Comparison of ENCODE assay signal across 8 cellular contexts in genomic region chr6:39865011-39865888, GRCh38.
DNase-seq lines count a peak whose midpoint lies in the region; ATAC-seq and TF ChIP-seq lines count a peak whose summit lies in the region.

No MANE protein-coding gene starts in this region.

- intact Hi-C loops in sigmoid colon (cut with DNase I): no loop called here

- DNase-seq in BJ (ENCODE audit: low read depth) (no peak), HAP-1 (ENCODE audit: low spot score in 2 of 2) (peak; percentile 46 to 90), RPMI8226 (peak; percentile 47), right atrium auricular region (ENCODE audit: low spot score) (peak; percentile 83), sigmoid colon (peak; percentile 84)
- peak; percentile 11 for DNase-seq in activated naive CD8-positive, alpha-beta T cell treated with anti-CD3 and anti-CD28 coated beads, Interleukin-2, amount 50 U/mL, for 16 hours (ENCODE audit: low read depth, low spot score)

- TF ChIP-seq CTCF in BJ (IDR thresholded peaks at IDR 0.05; ENCODE audit: insufficient read depth, low read depth, low read length) (peak; percentile 80), right atrium auricular region (IDR thresholded peaks at IDR 0.05) (peak; percentile 59 to 83), sigmoid colon (IDR thresholded peaks at IDR 0.05) (peak; percentile 22 to 77 (median 58))

- H3K27me3 ChIP-seq in BJ (ENCODE audit: control insufficient read depth, insufficient read depth, low read length): no peaks in the 10 kb centered on the region
- no peaks in the 10 kb centered on the region for H3K27me3 ChIP-seq in HAP-1 (ENCODE audit: low read depth)
- no peaks in the 10 kb centered on the region for H3K27me3 ChIP-seq in right atrium auricular region
- H3K27me3 ChIP-seq in sigmoid colon: no peaks in the 10 kb centered on the region

- ATAC-seq in GM21528 (IDR thresholded peaks at IDR 0.05; ENCODE audit: low FRiP score, unreplicated experiment) (no peak), GM21447 (IDR thresholded peaks at IDR 0.05; ENCODE audit: unreplicated experiment) (no peak)

- CTCF ChIA-PET in BJ (lab: Yijun Ruan, JAX): interaction anchor here (0.6 to 3.3 kb wide), 33 partner anchors 10 to 517 kb away, joined by 3 to 40 read pairs (median 4); no protein-coding TSS in a partner anchor

- H3K36me3 ChIP-seq in BJ (ENCODE audit: control insufficient read depth, insufficient read depth, low read length) (peaks cover 26% of the 10 kb centered on the region), HAP-1 (replicated peaks) (no peaks in the 10 kb centered on the region), right atrium auricular region (no peaks in the 10 kb centered on the region), sigmoid colon (peaks cover 8 to 61% (median 39%) of the 10 kb centered on the region in 4 donors)

- H3K27ac ChIP-seq in right atrium auricular region (no peak overlapping the region), sigmoid colon (peak overlapping the region in 1 of 4 donors; percentile 22)

- in situ Hi-C loops in HAP-1 (cut with MboI; ENCODE audit: low sequenced_read_pairs): no loop called here

- WGBS in sigmoid colon, 2 donors: 45 to 51% methylated on average over 15 of the region's 15 CpGs

- no peak for TF ChIP-seq POLR2A in sigmoid colon (IDR thresholded peaks at IDR 0.05)

- H3K4me3 ChIP-seq in BJ (ENCODE audit: low read depth, low read length) (no peak overlapping the region), HAP-1 (no peak overlapping the region), right atrium auricular region (no peak overlapping the region), sigmoid colon (no peak overlapping the region)

- POLR2A ChIA-PET in BJ (lab: Charles Lee): no interaction called here

- no peaks in the 10 kb centered on the region for H3K4me1 ChIP-seq in HAP-1
- H3K4me1 ChIP-seq in right atrium auricular region: no peaks in the 10 kb centered on the region
- no peaks in the 10 kb centered on the region for H3K4me1 ChIP-seq in sigmoid colon

- H3K9me3 ChIP-seq in HAP-1 (no peaks in the 10 kb centered on the region), right atrium auricular region (no peaks in the 10 kb centered on the region), sigmoid colon (no peaks in the 10 kb centered on the region)

- no peak for TF ChIP-seq EP300 in sigmoid colon (IDR thresholded peaks at IDR 0.05)
